26 cellular contexts compared by ENCODE assay signal in genomic region chr12:105831372-105831771, GRCh38.
A peak's percentile ranks its signal among the peaks of the same experiment; 100 is the strongest.
DNase-seq lines count a peak whose midpoint lies in the region; ATAC-seq and TF ChIP-seq lines count a peak whose summit lies in the region.
"Had no signal": no experiment of that assay in that cellular context is flagged by ENCODE, and none has a peak within 500 bp of the region (broad histone marks: within the 10 kb centered on the region; RNA-seq: fewer than 3 reads in every experiment).

No MANE protein-coding gene starts in this region.

- ATAC-seq in GM23338 (peak; percentile 72), WTC11 (peak; percentile 74), HG03432 (IDR thresholded peaks at IDR 0.05; ENCODE audit: unreplicated experiment) (no peak), natural killer cell (no peak), GM21423 (IDR thresholded peaks at IDR 0.05; ENCODE audit: unreplicated experiment) (no peak)
- ATAC-seq: activated T-cell treated with anti-CD3 and anti-CD28 coated beads, Interleukin-2, amount 50 U/mL, for 72 hours; heart left ventricle; left cardiac atrium; naive thymus-derived CD4-positive, alpha-beta T cell; T-helper 17 cell had no signal

- H3F3A ChIP-seq in GM23338 (replicated peaks; ENCODE audit: low read depth), result no peaks in the 10 kb centered on the region

- CTCF ChIA-PET in WTC11 (lab: Charles Lee), result no interaction called here

- H3K4me3 ChIP-seq in GM23338, result no peak overlapping the region
- H3K4me3 ChIP-seq: heart left ventricle, SK-N-MC, suprapubic skin, uterus had no signal

- POLR2A ChIA-PET in WTC11 (lab: Charles Lee), result interaction anchor here (0.7 kb wide), 1 partner anchor 553 kb away, joined by 3 read pairs; no protein-coding TSS in a partner anchor

- H4K20me1 ChIP-seq in GM23338 (replicated peaks; ENCODE audit: insufficient read depth), result no peaks in the 10 kb centered on the region

- H3K9me3 Mint-ChIP-seq in GM23338 (peaks cover 2% of the 10 kb centered on the region; the same call in 1 of the 3 replicates), WTC11 (peaks cover 6% of the 10 kb centered on the region; the same call in 1 of the 2 replicates), nephron progenitor cell (peaks cover 11% of the 10 kb centered on the region), natural killer cell (no peaks in the 10 kb centered on the region)
- H3K9me3 Mint-ChIP-seq: naive thymus-derived CD4-positive, alpha-beta T cell had no signal

- H3K27me3 Mint-ChIP-seq in GM23338 (ENCODE audit: insufficient read depth, low read depth, poor library complexity) (no peaks in the 10 kb centered on the region), WTC11 (ENCODE audit: low read depth) (peaks cover 3% of the 10 kb centered on the region; the same call in 1 of the 2 replicates), nephron progenitor cell (ENCODE audit: low read depth, poor library complexity) (no peaks in the 10 kb centered on the region), natural killer cell (ENCODE audit: low read depth in 2 of 2) (no peaks in the 10 kb centered on the region)
- H3K27me3 Mint-ChIP-seq: naive thymus-derived CD4-positive, alpha-beta T cell; T-helper 17 cell had no signal

- H3K27me3 ChIP-seq in GM23338 (ENCODE audit: insufficient read depth), result no peaks in the 10 kb centered on the region
- H3K27me3 ChIP-seq: heart left ventricle, suprapubic skin, uterus had no signal

- H2AFZ ChIP-seq in GM23338, result no peak overlapping the region

- H3K9me2 ChIP-seq in GM23338 (ENCODE audit: insufficient read depth), result 0 out of 2 replicates have a peak, but pooled peaks cover 6% of the 10 kb centered on the region

- H3K27ac Mint-ChIP-seq in GM23338 (no peak overlapping the region), WTC11 (no peak overlapping the region), nephron progenitor cell (peak overlapping the region; percentile 62), natural killer cell (no peak overlapping the region)
- H3K27ac Mint-ChIP-seq: activated T-cell treated with anti-CD3 and anti-CD28 coated beads, Interleukin-2, amount 50 U/mL, for 72 hours; naive thymus-derived CD4-positive, alpha-beta T cell; T-helper 17 cell had no signal

- intact Hi-C loops in natural killer cell (cut with micrococcal nuclease), result no loop called here

- H3K36me3 ChIP-seq in GM23338 (ENCODE audit: insufficient read depth), result no peaks in the 10 kb centered on the region
- H3K36me3 ChIP-seq: heart left ventricle, suprapubic skin, uterus had no signal

- peak; percentile 23 to 42; a peak in 3 of 4 replicates for TF ChIP-seq CTCF in GM23338 (conservative IDR thresholded peaks at IDR 0.05; ENCODE audit: low read depth in 2 of 2)
- no peak for TF ChIP-seq CTCF in WTC11 (IDR thresholded peaks at IDR 0.05)
- TF ChIP-seq CTCF in nephron progenitor cell (IDR thresholded peaks at IDR 0.05), result no peak
- no peak for TF ChIP-seq CTCF in natural killer cell (IDR thresholded peaks at IDR 0.05)

- no peak overlapping the region for H3K4me2 ChIP-seq in GM23338

- H3K4me1 ChIP-seq in GM23338 (ENCODE audit: insufficient read depth), result no peaks in the 10 kb centered on the region
- H3K4me1 ChIP-seq: suprapubic skin, uterus had no signal

- H3K27ac ChIP-seq in GM23338 (ENCODE audit: low read depth), result no peak overlapping the region
- H3K27ac ChIP-seq: C4-2B, heart left ventricle, RWPE1, SK-N-MC, suprapubic skin, uterus had no signal

- H3K79me2 ChIP-seq in GM23338 (replicated peaks; ENCODE audit: insufficient read depth), result no peaks in the 10 kb centered on the region

- DNase-seq in GM23338 (ENCODE audit: low spot score) (peak; percentile 4), NCI-H1694 (lab: John Stamatoyannopoulos, UW) (peak; percentile 38), WTC11 (ENCODE audit: low spot score) (peak; percentile 15), nephron progenitor cell (no peak), natural killer cell (no peak)
- DNase-seq: activated CD4-positive, alpha-beta T cell treated with anti-CD3 and anti-CD28 coated beads for 48 hours; activated naive CD4-positive, alpha-beta T cell treated with Interleukin-2 at 50 U/mL for 16 hours; activated T-cell treated with anti-CD3 and anti-CD28 coated beads, Interleukin-2, amount 50 U/mL, for 72 hours; amniotic stem cell; Calu3; effector CD4-positive, alpha-beta T cell; EL; heart left ventricle; KBM-7; left cardiac atrium; MM.1S; naive thymus-derived CD4-positive, alpha-beta T cell; NCI-H1436; T-helper 17 cell; uterus had no signal

- H3K4me1 Mint-ChIP-seq in GM23338 (no peaks in the 10 kb centered on the region), WTC11 (no peaks in the 10 kb centered on the region), nephron progenitor cell (peaks cover 35% of the 10 kb centered on the region), natural killer cell (no peaks in the 10 kb centered on the region)
- H3K4me1 Mint-ChIP-seq: T-helper 17 cell had no signal

- no peak overlapping the region for H3K4me3 Mint-ChIP-seq in GM23338
- no peak overlapping the region for H3K4me3 Mint-ChIP-seq in WTC11
- no peak overlapping the region for H3K4me3 Mint-ChIP-seq in nephron progenitor cell
- no peak overlapping the region for H3K4me3 Mint-ChIP-seq in natural killer cell
- H3K4me3 Mint-ChIP-seq: activated T-cell treated with anti-CD3 and anti-CD28 coated beads, Interleukin-2, amount 50 U/mL, for 72 hours; naive thymus-derived CD4-positive, alpha-beta T cell; T-helper 17 cell had no signal

- H3K36me3 Mint-ChIP-seq in GM23338 (ENCODE audit: low read depth) (no peaks in the 10 kb centered on the region), WTC11 (no peaks in the 10 kb centered on the region), nephron progenitor cell (ENCODE audit: low read depth) (no peaks in the 10 kb centered on the region), natural killer cell (no peaks in the 10 kb centered on the region)
- H3K36me3 Mint-ChIP-seq: naive thymus-derived CD4-positive, alpha-beta T cell had no signal

TF ChIP-seq in GM23338, 12 proteins besides CTCF, POLR2A, EP300 and RAD21 (continues in another document):
- TF ChIP-seq JUNB (IDR thresholded peaks at IDR 0.05; ENCODE audit: unreplicated experiment), result no peak
- no peak for TF ChIP-seq POLR2AphosphoS5 (IDR thresholded peaks at IDR 0.05; ENCODE audit: low read depth)
- TF ChIP-seq ZNF331 (CRISPR knock-in tag; IDR thresholded peaks at IDR 0.05; ENCODE audit: low read depth), result no peak
- no peak for TF ChIP-seq EZH2phosphoT487 (IDR thresholded peaks at IDR 0.05; ENCODE audit: unreplicated experiment)
- TF ChIP-seq CREB1 (CRISPR knock-in tag; IDR thresholded peaks at IDR 0.05; ENCODE audit: low read depth), result no peak
- TF ChIP-seq NANOG (IDR thresholded peaks at IDR 0.05; ENCODE audit: borderline replicate concordance), result no peak
- no peak for TF ChIP-seq ETS1 (IDR thresholded peaks at IDR 0.05)

TF ChIP-seq in WTC11, 78 proteins besides CTCF, POLR2A, EP300 and RAD21 (continues in another document):
- TF ChIP-seq ZNF423 (CRISPR knock-in tag; IDR thresholded peaks at IDR 0.05) (no peak), KAT7 (CRISPR knock-in tag; IDR thresholded peaks at IDR 0.05; ENCODE audit: borderline replicate concordance) (no peak), SOX15 (CRISPR knock-in tag; IDR thresholded peaks at IDR 0.05) (no peak), FOXP4 (CRISPR knock-in tag; IDR thresholded peaks at IDR 0.05) (no peak), NFYB (CRISPR knock-in tag; conservative IDR thresholded peaks at IDR 0.05; ENCODE audit: low read depth) (no peak), ZSCAN18 (CRISPR knock-in tag; IDR thresholded peaks at IDR 0.05) (no peak), NR3C1 (CRISPR knock-in tag; conservative IDR thresholded peaks at IDR 0.05; ENCODE audit: low read depth) (no peak), PRRX2 (CRISPR knock-in tag; IDR thresholded peaks at IDR 0.05) (no peak), HMGA2 (CRISPR knock-in tag; IDR thresholded peaks at IDR 0.05) (no peak), IRF1 (CRISPR knock-in tag; IDR thresholded peaks at IDR 0.05) (no peak)

Comparison
In these comparisons a context has a peak if more than half of its experiments do, and no peak if none do; other contexts are left out.
1. ATAC-seq: peak in GM23338 (single experiment) and WTC11 (single experiment); none in HG03432 (single experiment), natural killer cell (0 of 3) and GM21423 (single experiment).
2. DNase-seq: peak in GM23338 (single experiment), NCI-H1694 (single experiment) and WTC11 (single experiment); none in nephron progenitor cell (single experiment) and natural killer cell (single experiment).
3. CTCF ChIP-seq: peak in GM23338 (2 of 2); none in WTC11 (single experiment), nephron progenitor cell (single experiment) and natural killer cell (single experiment).